In the genomic region with DNA sequence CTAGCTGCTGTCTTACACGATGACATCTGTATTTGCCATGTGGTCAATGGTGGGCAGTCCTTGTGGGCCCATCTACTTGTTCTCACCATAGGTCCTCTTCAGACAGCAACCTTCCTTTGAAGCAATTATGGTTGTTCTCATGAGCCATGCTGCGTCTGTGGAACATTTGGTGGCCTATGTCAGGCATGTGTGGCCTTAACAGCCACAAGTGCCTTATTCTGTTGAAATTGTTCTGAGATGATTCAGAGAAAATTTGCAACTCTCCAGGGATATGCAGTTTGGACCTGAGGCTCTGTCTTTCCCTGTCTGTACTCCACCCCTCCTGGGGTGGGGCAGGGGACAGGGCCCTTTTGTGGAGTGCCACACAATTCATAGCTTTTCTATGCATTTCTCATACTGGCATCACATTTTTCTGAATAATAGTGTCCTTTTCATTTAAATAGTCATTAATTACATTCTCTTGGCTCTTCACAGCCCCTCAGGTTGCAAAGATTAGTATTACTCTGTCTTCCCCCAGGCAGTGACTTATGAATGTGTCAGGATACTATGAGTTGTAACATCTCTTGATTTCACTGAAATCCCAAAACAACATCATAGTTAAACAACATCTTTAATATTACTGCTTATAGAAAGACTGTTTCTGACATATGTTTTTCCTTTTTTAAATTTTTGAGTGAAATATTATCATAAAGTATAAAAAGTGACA, we compare ENCODE assay signal across 23 cellular contexts.
A peak's percentile ranks its signal among the peaks of the same experiment; 100 is the strongest.
DNase-seq lines count a peak whose midpoint lies in the region; ATAC-seq and TF ChIP-seq lines count a peak whose summit lies in the region.
"Had no signal": no experiment of that assay in that cellular context is flagged by ENCODE, and none has a peak within 500 bp of the region (broad histone marks: within the 10 kb centered on the region; RNA-seq: fewer than 3 reads in every experiment).

No MANE protein-coding gene starts in this region.

- no peaks in the 10 kb centered on the region for H3K27me3 ChIP-seq in mammary epithelial cell (ENCODE audit: insufficient read depth, low read length)
- no peaks in the 10 kb centered on the region for H3K27me3 ChIP-seq in trophoblast cell (ENCODE audit: insufficient read depth, low read length)

- TF ChIP-seq CTCF in AG10803 (conservative IDR thresholded peaks at IDR 0.05; ENCODE audit: low read length), result no peak
- no peak for TF ChIP-seq CTCF in mammary epithelial cell (conservative IDR thresholded peaks at IDR 0.05 in 1 of 2, IDR thresholded peaks at IDR 0.05 in 1 of 2; ENCODE audit: extremely low read depth in 1 of 2, insufficient read depth in 1 of 2, low read depth in 1 of 2, low read length in 2 of 2)
- TF ChIP-seq CTCF in osteocyte (IDR thresholded peaks at IDR 0.05), result no peak

- H2BK5ac ChIP-seq in trophoblast cell (ENCODE audit: low read depth, low read length, poor library complexity), result no peak overlapping the region

- no peak overlapping the region for H3K27ac ChIP-seq in mammary epithelial cell (ENCODE audit: insufficient read depth, low read depth, low read length)
- H3K27ac ChIP-seq in trophoblast cell (ENCODE audit: low read depth, low read length), result no peak overlapping the region
- H3K27ac ChIP-seq: dorsolateral prefrontal cortex had no signal

- peak overlapping the region; percentile 89 for H3K27ac Mint-ChIP-seq in osteocyte (ENCODE audit: unreplicated experiment)
- H3K27ac Mint-ChIP-seq: CD8-positive, alpha-beta memory T cell; natural killer cell treated with Interleukin-12 subunit alpha and Interleukin-12 subunit beta and Interleukin-15 and Interleukin-18, amount 100 ng/mL, for 72 hours; stimulated activated naive B cell treated with anti-CD40 and anti-IgM and Interleukin-4, amounts not matched to agents 10 μg/mL and 1 μg/mL and 100 μg/mL, for 72 hours; T-helper 17 cell had no signal

- H3K18ac ChIP-seq in trophoblast cell (ENCODE audit: low read length), result no peak overlapping the region

- in situ Hi-C loops in mammary epithelial cell (cut with MboI; ENCODE audit: low sequenced_read_pairs in 2 of 2), result no loop called here

- no peak overlapping the region for H2AFZ ChIP-seq in mammary epithelial cell (ENCODE audit: low read depth, low read length)
- no peak overlapping the region for H2AFZ ChIP-seq in trophoblast cell (ENCODE audit: insufficient read depth, low read length, poor library complexity)

- no peak overlapping the region for H4K91ac ChIP-seq in trophoblast cell (ENCODE audit: low read depth, low read length)

- H3K79me2 ChIP-seq in mammary epithelial cell (ENCODE audit: insufficient read depth, low read length), result no peaks in the 10 kb centered on the region
- H3K79me2 ChIP-seq in trophoblast cell (ENCODE audit: control insufficient read depth, insufficient read depth, low read length, poor library complexity), result no peaks in the 10 kb centered on the region

- ATAC-seq in GM21619 (IDR thresholded peaks at IDR 0.05; ENCODE audit: unreplicated experiment), result no peak
- ATAC-seq: natural killer cell treated with Interleukin-12 subunit alpha and Interleukin-12 subunit beta and Interleukin-15 and Interleukin-18, amount 100 ng/mL, for 72 hours; stimulated activated naive B cell treated with anti-CD40 and anti-IgM and Interleukin-4, amounts not matched to agents 10 μg/mL and 1 μg/mL and 100 μg/mL, for 72 hours; T-helper 17 cell had no signal

- H3K79me1 ChIP-seq in trophoblast cell (ENCODE audit: low read length), result no peaks in the 10 kb centered on the region

- H3K4me1 ChIP-seq in mammary epithelial cell (ENCODE audit: insufficient read depth, low read length), result no peaks in the 10 kb centered on the region
- H3K4me1 ChIP-seq in trophoblast cell (ENCODE audit: control insufficient read depth in 1 of 2, insufficient read depth in 2 of 2, low read length in 2 of 2), result peaks cover 0 to 2% of the 10 kb centered on the region in 2 experiments

- no peak overlapping the region for H3K4me3 Mint-ChIP-seq in osteocyte (ENCODE audit: unreplicated experiment)
- H3K4me3 Mint-ChIP-seq: CD8-positive, alpha-beta memory T cell; natural killer cell treated with Interleukin-12 subunit alpha and Interleukin-12 subunit beta and Interleukin-15 and Interleukin-18, amount 100 ng/mL, for 72 hours; stimulated activated naive B cell treated with anti-CD40 and anti-IgM and Interleukin-4, amounts not matched to agents 10 μg/mL and 1 μg/mL and 100 μg/mL, for 72 hours; T-helper 17 cell had no signal

- H4K20me1 ChIP-seq in mammary epithelial cell (ENCODE audit: insufficient read depth, low read length), result no peaks in the 10 kb centered on the region

- H3K36me3 ChIP-seq in mammary epithelial cell (ENCODE audit: insufficient read depth, low read length) (no peaks in the 10 kb centered on the region), trophoblast cell (ENCODE audit: control insufficient read depth in 1 of 2, insufficient read depth in 2 of 2, low read length in 2 of 2) (no peaks in the 10 kb centered on the region)

- BruUV-seq in mammary epithelial cell (replicated peaks; lab: Mats Ljungman, UMichigan), result no TSS peak

- H2BK120ac ChIP-seq in trophoblast cell (ENCODE audit: insufficient read depth, low read length, poor library complexity), result no peak overlapping the region

- H3K4me1 Mint-ChIP-seq in osteocyte (ENCODE audit: unreplicated experiment), result peaks cover 90% of the 10 kb centered on the region
- H3K4me1 Mint-ChIP-seq: CD8-positive, alpha-beta memory T cell; stimulated activated naive B cell treated with anti-CD40 and anti-IgM and Interleukin-4, amounts not matched to agents 10 μg/mL and 1 μg/mL and 100 μg/mL, for 72 hours; T-helper 17 cell had no signal

- H3K36me3 Mint-ChIP-seq in osteocyte (ENCODE audit: unreplicated experiment), result peaks cover 50% of the 10 kb centered on the region
- H3K36me3 Mint-ChIP-seq: CD8-positive, alpha-beta memory T cell; natural killer cell treated with Interleukin-12 subunit alpha and Interleukin-12 subunit beta and Interleukin-15 and Interleukin-18, amount 100 ng/mL, for 72 hours; stimulated activated naive B cell treated with anti-CD40 and anti-IgM and Interleukin-4, amounts not matched to agents 10 μg/mL and 1 μg/mL and 100 μg/mL, for 72 hours had no signal

- no peak overlapping the region for H3K14ac ChIP-seq in trophoblast cell (ENCODE audit: low read length)

- H3K9ac ChIP-seq in mammary epithelial cell (ENCODE audit: insufficient read depth, low read length) (no peak overlapping the region), trophoblast cell (ENCODE audit: low read length) (no peak overlapping the region)

- H2AK5ac ChIP-seq in trophoblast cell (ENCODE audit: low read length), result no peak overlapping the region

- no peak overlapping the region for H2BK12ac ChIP-seq in trophoblast cell (ENCODE audit: low read length)

- no peak overlapping the region for H4K8ac ChIP-seq in trophoblast cell (ENCODE audit: low read depth, low read length)

- no peak overlapping the region for H3K23ac ChIP-seq in trophoblast cell (ENCODE audit: low read length)

- H3K4ac ChIP-seq in trophoblast cell (ENCODE audit: low read depth, low read length), result no peak overlapping the region

- no peak overlapping the region for H3K4me3 ChIP-seq in AG10803 (ENCODE audit: low read length)
- H3K4me3 ChIP-seq in mammary epithelial cell (replicated peaks in 1 of 3; ENCODE audit: insufficient read depth in 1 of 3, low read depth in 2 of 3, low read length in 3 of 3), result no peak overlapping the region
- no peak overlapping the region for H3K4me3 ChIP-seq in trophoblast cell (ENCODE audit: low read depth, low read length)
- H3K4me3 ChIP-seq: dorsolateral prefrontal cortex had no signal

- peaks cover 3% of the 10 kb centered on the region for H3K9me3 Mint-ChIP-seq in osteocyte (ENCODE audit: unreplicated experiment)
- H3K9me3 Mint-ChIP-seq: CD8-positive, alpha-beta memory T cell; natural killer cell treated with Interleukin-12 subunit alpha and Interleukin-12 subunit beta and Interleukin-15 and Interleukin-18, amount 100 ng/mL, for 72 hours; stimulated activated naive B cell treated with anti-CD40 and anti-IgM and Interleukin-4, amounts not matched to agents 10 μg/mL and 1 μg/mL and 100 μg/mL, for 72 hours had no signal

- H3K4me2 ChIP-seq in mammary epithelial cell (ENCODE audit: insufficient read depth, low read depth, low read length) (no peak overlapping the region), trophoblast cell (ENCODE audit: low read length) (no peak overlapping the region)

- H3K9me3 ChIP-seq in mammary epithelial cell (replicated peaks; ENCODE audit: insufficient read depth, low read length) (no peaks in the 10 kb centered on the region), trophoblast cell (ENCODE audit: insufficient read depth, low read depth, low read length) (no peaks in the 10 kb centered on the region)

- intact Hi-C loops in mammary epithelial cell (cut with micrococcal nuclease), result no loop called here

- CTCF ChIA-PET in mammary epithelial cell (lab: Charles Lee; ENCODE audit: low non-redundant PET), result no interaction called here

- dilution Hi-C loops in mammary epithelial cell (cut with HindIII; ENCODE audit: low sequenced_read_pairs), result no loop called here

- peak; percentile 56 for DNase-seq in AG10803 (ENCODE audit: low read depth)
- DNase-seq in LHCN-M2 (ENCODE audit: low read depth), result peak; percentile 69
- peak; percentile 25 for DNase-seq in mammary epithelial cell
- DNase-seq in osteocyte (ENCODE audit: extremely low spot score, unreplicated experiment), result no peak
- DNase-seq in Ammon's horn (ENCODE audit: low spot score), result no peak
- DNase-seq in dermis blood vessel endothelial cell, result no peak
- DNase-seq in trophoblast cell, result no peak
- DNase-seq: activated CD4-positive, alpha-beta T cell treated with anti-CD3 and anti-CD28 coated beads, Interleukin-2, amount 50 U/mL, for 4 hours; activated CD8-positive, alpha-beta memory T cell treated with anti-CD3 and anti-CD28 coated beads, Interleukin-2, amount 50 U/mL, for 48 hours; activated effector memory CD4-positive, alpha-beta T cell treated with anti-CD3 and anti-CD28 coated beads, Interleukin-2, amount 50 U/mL, for 16 hours; caudate nucleus; CD8-positive, alpha-beta memory T cell; DMS53; dorsolateral prefrontal cortex; mesenchymal stem cell; MM.1S; NCI-H146; NCI-H2171; NCI-H526 treated with DMSO at 0.1 percent for 48 hours; stimulated activated naive B cell treated with anti-CD40 and anti-IgM and Interleukin-4, amounts not matched to agents 10 μg/mL and 1 μg/mL and 100 μg/mL, for 72 hours; T-helper 17 cell had no signal

- 94% methylated on average over 1 of the region's 2 CpGs for WGBS in mammary epithelial cell (ENCODE audit: low coverage, missing lambda C conversion rate)
- no CpG with 5 or more reads among the region's 2 CpGs for WGBS in trophoblast cell (ENCODE audit: extremely low coverage, insufficient coverage, insufficient read length)

- H4K12ac ChIP-seq in trophoblast cell (ENCODE audit: low read depth, low read length), result no peak overlapping the region

- no peaks in the 10 kb centered on the region for H3K27me3 Mint-ChIP-seq in osteocyte (ENCODE audit: unreplicated experiment)

Comparison
In these comparisons a context has a peak if more than half of its experiments do, and no peak if none do; other contexts are left out.
1. DNase-seq: peak in AG10803 (single experiment), LHCN-M2 (single experiment) and mammary epithelial cell (single experiment); none in osteocyte (single experiment), Ammon's horn (single experiment), dermis blood vessel endothelial cell (single experiment) and trophoblast cell (0 of 2).